12 cellular contexts compared by ENCODE assay signal in the genomic region with DNA sequence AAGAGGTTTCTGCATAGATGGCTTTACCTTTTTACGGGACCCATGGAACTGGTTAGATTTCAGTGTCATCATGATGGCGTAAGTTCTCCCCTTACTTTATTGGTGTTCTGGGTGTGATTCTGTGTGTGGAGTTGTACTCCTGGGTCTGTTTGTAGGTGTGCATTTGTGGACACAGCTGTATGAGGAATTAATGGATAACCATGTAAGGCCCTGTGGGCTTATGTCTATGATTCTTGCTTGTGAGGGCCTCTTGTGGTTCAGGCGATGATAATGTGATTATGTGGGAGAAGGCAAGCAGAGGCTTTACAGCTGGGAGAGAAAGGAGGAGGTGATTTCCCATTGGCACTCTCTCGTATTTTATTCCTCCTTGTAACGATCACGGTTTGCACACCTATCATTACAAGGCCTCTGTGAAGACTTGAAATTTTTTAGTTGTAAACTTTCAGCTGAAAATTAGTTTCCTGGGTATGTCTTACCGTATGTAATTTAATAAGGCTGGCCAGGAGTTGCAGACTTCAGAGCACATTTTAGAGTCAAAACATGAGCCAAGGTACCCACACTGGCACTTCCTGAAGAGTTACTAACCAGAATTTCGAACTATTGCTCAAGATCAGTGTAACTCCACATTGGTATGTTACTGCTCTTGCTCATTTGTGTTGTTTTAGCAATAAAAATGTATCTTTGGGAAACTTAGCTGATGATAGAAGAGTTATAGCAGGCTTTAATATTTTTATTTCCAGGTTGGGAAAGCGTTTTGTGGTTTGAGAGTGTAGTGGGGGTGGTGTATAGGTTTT.
DNase-seq lines count a peak whose midpoint lies in the region; ATAC-seq, FAIRE-seq and TF ChIP-seq lines count a peak whose summit lies in the region.
"Had no signal": no experiment of that assay in that cellular context is flagged by ENCODE, and none has a peak within 500 bp of the region (broad histone marks: within the 10 kb centered on the region; RNA-seq: fewer than 3 reads in every experiment).

No MANE protein-coding gene starts in this region.

- POLR2A ChIA-PET in PC-3 (lab: Charles Lee; ENCODE audit: unreplicated experiment) = no interaction called here

- BruUV-seq in PC-3 (replicated peaks; lab: Mats Ljungman, UMichigan) = no TSS peak

- H4K20me1 ChIP-seq in PC-3 (ENCODE audit: low read length) = no peaks in the 10 kb centered on the region

- no peaks in the 10 kb centered on the region for H3K27me3 ChIP-seq in PC-3 (ENCODE audit: low read length)
- H3K27me3 ChIP-seq in skeletal muscle satellite cell (ENCODE audit: control insufficient read depth, insufficient read depth, low read length) = no peaks in the 10 kb centered on the region
- no peaks in the 10 kb centered on the region for H3K27me3 ChIP-seq in pancreas

- DNase-seq in GM04503 (ENCODE audit: low read depth) (peak; percentile 73), PC-3 (peak; percentile 33), fibroblast of gingiva (ENCODE audit: low read depth) (peak; percentile 72), pancreas (no peak), head of caudate nucleus (no peak), germinal center (ENCODE audit: low spot score) (no peak)
- DNase-seq: activated T-cell treated with anti-CD3 and anti-CD28 coated beads for 4 hours, amniotic stem cell, DMS153 had no signal

- no peak for FAIRE-seq in pancreas (lab: Jason Lieb, UNC)

- H3K4me2 ChIP-seq in PC-3 (ENCODE audit: low read length) = no peak overlapping the region
- H3K4me2 ChIP-seq in skeletal muscle satellite cell (ENCODE audit: low read length) = peak overlapping the region; percentile 73

- intact Hi-C loops in PC-3 (cut with micrococcal nuclease) (no loop called here), pancreas (cut with DNase I) (no loop called here), head of caudate nucleus (cut with DNase I) (no loop called here)

- H3K79me2 ChIP-seq in PC-3 (ENCODE audit: low read length) = no peaks in the 10 kb centered on the region

- TF ChIP-seq CTCF in PC-3 (conservative IDR thresholded peaks at IDR 0.05; ENCODE audit: low read depth, low read length) (no peak), pancreas (IDR thresholded peaks at IDR 0.05) (no peak)

- H3K4me3 ChIP-seq in PC-3 (ENCODE audit: low read length) = no peak overlapping the region
- peak overlapping the region; percentile 58 for H3K4me3 ChIP-seq in skeletal muscle satellite cell (ENCODE audit: low read length)
- H3K4me3 ChIP-seq in pancreas = no peak overlapping the region

- ATAC-seq in PC-3 (no peak), pancreas (no peak), GM19463 (IDR thresholded peaks at IDR 0.05; ENCODE audit: unreplicated experiment) (no peak)

- H3K4me1 ChIP-seq in PC-3 (ENCODE audit: insufficient read depth, low read length) = peaks cover 42% of the 10 kb centered on the region
- peaks cover 53% of the 10 kb centered on the region for H3K4me1 ChIP-seq in skeletal muscle satellite cell (ENCODE audit: control insufficient read depth, insufficient read depth, low read length)
- H3K4me1 ChIP-seq in pancreas = peaks cover 10 to 27% (median 21%) of the 10 kb centered on the region in 3 donors

- H2AFZ ChIP-seq in PC-3 (ENCODE audit: low read length) = no peak overlapping the region

- H3F3A ChIP-seq in PC-3 (ENCODE audit: low read length, unreplicated experiment) = no peaks in the 10 kb centered on the region

- no peak overlapping the region for H3K27ac ChIP-seq in PC-3 (ENCODE audit: low read length)
- H3K27ac ChIP-seq in pancreas = no peak overlapping the region
- H3K27ac ChIP-seq: RWPE1 had no signal

- no peaks in the 10 kb centered on the region for H3K9me2 ChIP-seq in PC-3 (replicated peaks; ENCODE audit: low read length)

- CTCF ChIA-PET in PC-3 (lab: Charles Lee) = no interaction called here

- 89 to 93% methylated on average over 9 of the region's 9 CpGs for WGBS in pancreas, 2 donors

- H3K9me3 ChIP-seq in PC-3 (ENCODE audit: low read length) (no peaks in the 10 kb centered on the region), skeletal muscle satellite cell (replicated peaks; ENCODE audit: low read length) (no peaks in the 10 kb centered on the region), pancreas (no peaks in the 10 kb centered on the region)

- H3K9ac ChIP-seq in PC-3 (ENCODE audit: low read length) (no peak overlapping the region), skeletal muscle satellite cell (ENCODE audit: low read depth, low read length) (peak overlapping the region; percentile 31)

- no peaks in the 10 kb centered on the region for H3K36me3 ChIP-seq in PC-3 (ENCODE audit: low read depth, low read length)
- peaks cover 13% of the 10 kb centered on the region for H3K36me3 ChIP-seq in skeletal muscle satellite cell (ENCODE audit: insufficient read depth, low read length)
- no peaks in the 10 kb centered on the region for H3K36me3 ChIP-seq in pancreas

Comparison
In these comparisons a context has a peak if more than half of its experiments do, and no peak if none do; other contexts are left out.
1. DNase-seq: peak in GM04503 (single experiment), PC-3 (single experiment) and fibroblast of gingiva (single experiment); none in pancreas (0 of 6), head of caudate nucleus (0 of 42) and germinal center (single experiment).